ENCODE assay signal across 25 cellular contexts in genomic region chr11:132466983-132467382, GRCh38.
DNase-seq lines count a peak whose midpoint lies in the region; ATAC-seq, FAIRE-seq and TF ChIP-seq lines count a peak whose summit lies in the region.
"Had no signal": no experiment of that assay in that cellular context is flagged by ENCODE, and none has a peak within 500 bp of the region (broad histone marks: within the 10 kb centered on the region; RNA-seq: fewer than 3 reads in every experiment).

No MANE protein-coding gene starts in this region.

- DNase-seq in right lobe of liver: no peak
- no peak for DNase-seq in HepG2 (ENCODE audit: low spot score)
- DNase-seq in cerebellar cortex (ENCODE audit: low spot score): peak; percentile 34
- peak; percentile 34 for DNase-seq in iPS-NIHi7 (ENCODE audit: extremely low spot score)
- DNase-seq in dedifferentiated amniotic fluid mesenchymal stem cell (ENCODE audit: extremely low spot score): no peak
- DNase-seq in NCI-H2196 (lab: John Stamatoyannopoulos, UW; ENCODE audit: unreplicated experiment): no peak
- DNase-seq: AML-193; CD4-positive, alpha-beta memory T cell; COR-L47; DMS53; GOT3; HCEC 1CT; NCI-H1048; NCI-H1417 treated with DMSO at 0.1 percent for 48 hours; NCI-H187 treated with DMSO at 0.1 percent for 48 hours; NCI-H2171 treated with DMSO at 0.1 percent for 48 hours; NCI-H524; NCI-H748 treated with DMSO at 0.1 percent for 48 hours; NK-92 treated with Interleukin-12 subunit alpha and Interleukin-12 subunit beta, amount 100 ng/mL, for 24 hours; PC-9; SHP77 had no signal

- H3K4me2 ChIP-seq in HepG2 (ENCODE audit: low read depth, low read length): no peak overlapping the region
- H3K4me2 ChIP-seq: A549; BLaER1 treated with 17β-estradiol and CSF1 and Interleukin-3, amounts not matched to agents 10 nM and 100 nM; PC-9 had no signal

- POLR2A ChIA-PET in HepG2 (lab: Yijun Ruan, JAX): no interaction called here

- no peaks in the 10 kb centered on the region for H3K79me2 ChIP-seq in HepG2 (ENCODE audit: insufficient read depth, low read length)

- no peak overlapping the region for H3K9ac ChIP-seq in HepG2 (ENCODE audit: insufficient read depth, low read depth, low read length)
- H3K9ac ChIP-seq: BLaER1 treated with 17β-estradiol and CSF1 and Interleukin-3, amounts not matched to agents 10 nM and 100 nM had no signal

- H3K4me1 ChIP-seq in right lobe of liver (no peaks in the 10 kb centered on the region), HepG2 (ENCODE audit: insufficient read depth, low read length) (no peaks in the 10 kb centered on the region)
- H3K4me1 ChIP-seq: A549 had no signal

- CTCF ChIA-PET in HepG2 (lab: Yijun Ruan, JAX; ENCODE audit: low intra/inter-chr PET ratio, low total read pairs): no interaction called here

- H3K27me3 ChIP-seq in right lobe of liver (no peaks in the 10 kb centered on the region), HepG2 (ENCODE audit: control insufficient read depth in 1 of 2, insufficient read depth in 2 of 2, low read length in 2 of 2) (peaks cover 0 to 1% of the 10 kb centered on the region in 2 experiments; a peak in 1 of 5 replicates)
- H3K27me3 ChIP-seq: BLaER1 treated with 17β-estradiol and CSF1 and Interleukin-3, amounts not matched to agents 10 nM and 100 nM had no signal

- no peaks in the 10 kb centered on the region for H3K36me3 ChIP-seq in right lobe of liver
- no peaks in the 10 kb centered on the region for H3K36me3 ChIP-seq in HepG2 (replicated peaks in 1 of 2; ENCODE audit: control insufficient read depth in 1 of 2, insufficient read depth in 2 of 2, low read length in 2 of 2)
- H3K36me3 ChIP-seq: BLaER1 treated with 17β-estradiol and CSF1 and Interleukin-3, amounts not matched to agents 10 nM and 100 nM had no signal

- 32% methylated on average over 7 of the region's 7 CpGs for whole genome bisulfite sequencing in right lobe of liver (ENCODE audit: insufficient coverage, low coverage, low lambda C conversion rate, missing lambda C conversion rate)
- WGBS in HepG2 (ENCODE audit: low lambda C conversion rate): 6% methylated on average over 5 of the region's 7 CpGs

- TF ChIP-seq RAD21 in HepG2 (CRISPR knock-in tag; IDR thresholded peaks at IDR 0.05): no peak

- intact Hi-C loops in right lobe of liver (cut with DNase I) (no loop called here), HepG2 (cut with micrococcal nuclease; ENCODE audit: unreplicated experiment) (no loop called here)

- H3K4me3 ChIP-seq in right lobe of liver (no peak overlapping the region), HepG2 (replicated peaks in 1 of 3; ENCODE audit: insufficient read depth in 1 of 3, low read depth in 2 of 3, low read length in 3 of 3) (no peak overlapping the region)
- H3K4me3 ChIP-seq: A549; BLaER1 treated with 17β-estradiol and CSF1 and Interleukin-3, amounts not matched to agents 10 nM and 100 nM; PC-9 had no signal

- no peaks in the 10 kb centered on the region for H4K20me1 ChIP-seq in HepG2 (ENCODE audit: insufficient read depth, low read length)
- H4K20me1 ChIP-seq: BLaER1 treated with 17β-estradiol and CSF1 and Interleukin-3, amounts not matched to agents 10 nM and 100 nM had no signal

- no peak overlapping the region for H2AFZ ChIP-seq in HepG2 (ENCODE audit: low read length)
- H2AFZ ChIP-seq: PC-9 had no signal

- ATAC-seq in right lobe of liver (peak in 3 of 4 donors; percentile 26 to 50 (median 47)), HepG2 (no peak), GM18502 (IDR thresholded peaks at IDR 0.05; ENCODE audit: poor library complexity, unreplicated experiment) (no peak)
- ATAC-seq: A549 had no signal

- no peak for FAIRE-seq in HepG2 (lab: Jason Lieb, UNC)
- FAIRE-seq: A549, G401.6 had no signal

- H3K9me3 ChIP-seq in right lobe of liver (no peaks in the 10 kb centered on the region), HepG2 (ENCODE audit: low read length) (peaks cover 59% of the 10 kb centered on the region)
- H3K9me3 ChIP-seq: A549 had no signal

- TF ChIP-seq EP300 in HepG2 (IDR thresholded peaks at IDR 0.05; ENCODE audit: low read depth in 2 of 2, low read length in 2 of 2): no peak
- TF ChIP-seq EP300 in HepG2 (CRISPR knock-in tag; IDR thresholded peaks at IDR 0.05; ENCODE audit: borderline replicate concordance): no peak

- in situ Hi-C loops in HepG2 (cut with HindIII; ENCODE audit: extremely low pct_ligation_motif_present, low pct_unique_long_range_greater_than_20kb): no loop called here

- TF ChIP-seq CTCF in right lobe of liver (IDR thresholded peaks at IDR 0.05) (no peak), HepG2 (CRISPR knock-in tag; IDR thresholded peaks at IDR 0.05) (no peak)

- no TSS peak for BruUV-seq in HepG2 (replicated peaks; lab: Mats Ljungman, UMichigan)

- no peak overlapping the region for H3K27ac ChIP-seq in right lobe of liver
- no peak overlapping the region for H3K27ac ChIP-seq in HepG2 (ENCODE audit: extremely low read length, insufficient read depth, low read length)
- H3K27ac ChIP-seq: A549; BLaER1 treated with 17β-estradiol and CSF1 and Interleukin-3, amounts not matched to agents 10 nM and 100 nM; PC-9 had no signal

- TF ChIP-seq POLR2A in right lobe of liver (IDR thresholded peaks at IDR 0.05) (no peak), HepG2 (IDR thresholded peaks at IDR 0.05; ENCODE audit: insufficient read depth in 1 of 2, low read depth in 2 of 2, low read length in 2 of 2) (no peak)

TF ChIP-seq in HepG2, 621 proteins besides CTCF, POLR2A, EP300 and RAD21:
- TF ChIP-seq POGK (CRISPR knock-in tag; conservative IDR thresholded peaks at IDR 0.05) (no peak), CCDC6 (CRISPR knock-in tag; IDR thresholded peaks at IDR 0.05) (no peak)

Comparison
In these comparisons a context has a peak if more than half of its experiments do, and no peak if none do; other contexts are left out.
1. ATAC-seq: peak in right lobe of liver (3 of 4); none in HepG2 (single experiment) and GM18502 (single experiment).
2. DNase-seq: peak in cerebellar cortex (single experiment) and iPS-NIHi7 (single experiment); none in right lobe of liver (0 of 3), HepG2 (single experiment), dedifferentiated amniotic fluid mesenchymal stem cell (single experiment) and NCI-H2196 (single experiment).